Comparison of ENCODE assay signal across 9 cellular contexts in the genomic region with DNA sequence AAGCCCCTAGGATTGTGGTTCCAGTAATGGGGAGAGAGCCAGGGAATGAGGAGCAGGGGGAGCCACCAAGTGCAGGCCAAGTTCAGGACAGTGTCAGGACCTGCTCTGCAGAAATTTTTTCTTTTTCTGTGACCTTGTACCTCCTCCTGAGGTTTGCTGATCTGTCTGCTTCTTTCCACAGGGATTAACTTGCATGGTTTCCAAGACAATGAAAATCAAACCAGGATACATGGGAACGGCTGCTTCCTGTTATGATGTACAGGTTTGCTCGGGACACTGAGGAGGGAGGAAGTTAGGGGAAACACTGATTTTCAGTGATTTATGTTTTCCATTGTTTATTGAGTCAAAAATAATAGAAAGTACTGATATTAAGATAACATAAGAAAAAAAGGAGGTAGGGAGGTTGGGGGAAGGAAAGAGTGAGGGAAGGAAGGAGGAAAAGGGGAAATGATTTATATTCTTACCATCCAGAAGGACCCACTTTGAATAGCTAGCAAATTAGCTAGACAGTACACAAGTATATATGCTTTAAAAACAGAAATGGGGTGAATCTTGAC. TPM values are rescaled to one million over a fixed set of nuclear protein-coding genes. Genes with fewer than 3 reads are reported as not detected.
"Had no signal": no experiment of that assay in that cellular context is flagged by ENCODE, and none has a peak within 500 bp of the region (broad histone marks: within the 10 kb centered on the region; RNA-seq: fewer than 3 reads in every experiment).

No MANE protein-coding gene starts in this region.

RNA-seq across cellular contexts. Expression of gene ACSM2A, which starts 25.9 kb away (rescaled TPM):
- total RNA-seq: LHCN-M2, MCF 10A, NCI-H460, OCI-LY7, PC-9, Right ventricle myocardium inferior, RPMI7951, SJCRH30, SK-MEL-5 had no signal
